Comparison of ENCODE assay signal across 8 cellular contexts in the genomic region with DNA sequence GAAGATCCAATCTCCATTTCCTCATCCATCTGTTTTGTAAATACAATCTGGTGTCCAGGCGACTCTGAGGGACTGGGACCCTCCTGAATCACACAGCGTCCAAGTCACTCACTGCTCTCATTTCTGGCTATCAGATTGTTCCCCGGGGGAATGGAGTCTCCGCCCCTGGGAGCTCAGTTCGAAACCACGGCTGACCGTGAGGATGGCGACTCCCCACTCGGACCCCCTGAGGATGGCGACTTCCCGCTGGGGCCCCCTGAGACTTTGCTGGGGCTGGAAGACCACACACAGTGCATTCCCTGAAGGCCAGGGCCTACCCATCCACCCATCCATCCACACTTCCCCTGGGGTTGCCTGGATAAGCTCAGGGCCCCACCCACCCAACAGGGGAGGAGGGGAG.
DNase-seq lines count a peak whose midpoint lies in the region; ATAC-seq, FAIRE-seq and TF ChIP-seq lines count a peak whose summit lies in the region.
"Not testable (repeated sequence)": the region's sequence is repeated elsewhere in the genome, so short reads cannot be mapped to it uniquely, and the experiment has no call there.

No MANE protein-coding gene starts in this region.

- not testable (repeated sequence) for H3K36me3 ChIP-seq in HEK293 (ENCODE audit: control insufficient read depth in 2 of 2, insufficient read depth in 1 of 2, low read length in 2 of 2); OCI-LY1 (ENCODE audit: insufficient read depth, low read length); kidney (ENCODE audit: control insufficient read depth in 1 of 2, insufficient read depth in 2 of 2, low read length in 2 of 2); smooth muscle cell (ENCODE audit: low read depth)
- H3K36me3 ChIP-seq in K562 (ENCODE audit: control insufficient read depth, insufficient read depth, low read length): peaks cover 21% of the 10 kb centered on the region; the same call in 2 of the 3 replicates

- peak overlapping the region; percentile 34; the same call in 1 of the 2 replicates for H3K4me2 ChIP-seq in OCI-LY1 (ENCODE audit: low read length)
- H3K4me2 ChIP-seq in K562 (ENCODE audit: insufficient read depth, low read length); smooth muscle cell: not testable (repeated sequence)

- not testable (repeated sequence) for TF ChIP-seq CTCF in Calu3 (IDR thresholded peaks at IDR 0.05; ENCODE audit: unreplicated experiment); HEK293 (tag by site-specific recombination; IDR thresholded peaks at IDR 0.05); OCI-LY1 (IDR thresholded peaks at IDR 0.05; ENCODE audit: low read length); WTC11 (IDR thresholded peaks at IDR 0.05); K562 (IDR thresholded peaks at IDR 0.05 in 2 of 3, conservative IDR thresholded peaks at IDR 0.05 in 1 of 3; ENCODE audit: insufficient read depth in 2 of 3, low read depth in 1 of 3, low read length in 3 of 3); glutamatergic neuron (IDR thresholded peaks at IDR 0.05; ENCODE audit: partially characterized antibody, unreplicated experiment); kidney (IDR thresholded peaks at IDR 0.05; ENCODE audit: borderline replicate concordance, extremely low read depth, insufficient read depth); smooth muscle cell (IDR thresholded peaks at IDR 0.05; ENCODE audit: borderline replicate concordance, insufficient read depth, poor library complexity, severe bottlenecking)

- H3K27me3 Mint-ChIP-seq in Calu3 (ENCODE audit: unreplicated experiment); WTC11 (ENCODE audit: low read depth); glutamatergic neuron (ENCODE audit: unreplicated experiment): not testable (repeated sequence)

- H3K9me3 ChIP-seq in HEK293 (ENCODE audit: control insufficient read depth, insufficient read depth, low read depth, low read length); OCI-LY1 (ENCODE audit: low read length); K562 (replicated peaks; ENCODE audit: control insufficient read depth, insufficient read depth, low read depth, low read length); kidney (ENCODE audit: control insufficient read depth in 1 of 2, low read length in 2 of 2); smooth muscle cell (replicated peaks; ENCODE audit: low read depth): not testable (repeated sequence)

- H4K20me1 ChIP-seq in OCI-LY1 (ENCODE audit: insufficient read depth, low read length); K562 (replicated peaks; ENCODE audit: control insufficient read depth, insufficient read depth, low read length): not testable (repeated sequence)
- peaks cover 14% of the 10 kb centered on the region for H4K20me1 ChIP-seq in smooth muscle cell (ENCODE audit: low read depth)

- not testable (repeated sequence) for H2AFZ ChIP-seq in OCI-LY1 (ENCODE audit: low read length); K562 (ENCODE audit: low read depth, low read length); smooth muscle cell (ENCODE audit: low read depth)

- in situ Hi-C loops in K562 (cut with MboI): not testable (repeated sequence)

- H3K4me1 ChIP-seq in HEK293 (ENCODE audit: control insufficient read depth, insufficient read depth, low read length); kidney (ENCODE audit: control insufficient read depth in 1 of 2, insufficient read depth in 1 of 2, low read depth in 1 of 2, low read length in 2 of 2); smooth muscle cell (ENCODE audit: low read depth): not testable (repeated sequence)
- H3K4me1 ChIP-seq in OCI-LY1 (ENCODE audit: insufficient read depth, low read length, severe bottlenecking) (peaks cover 70% of the 10 kb centered on the region), K562 (replicated peaks in 1 of 2; ENCODE audit: control insufficient read depth in 2 of 2, insufficient read depth in 2 of 2, low read length in 2 of 2) (peaks cover 5 to 16% of the 10 kb centered on the region in 2 experiments; a peak in 4 of 5 replicates)

- not testable (repeated sequence) for H3F3A ChIP-seq in OCI-LY1 (ENCODE audit: insufficient read depth, low read length); smooth muscle cell (ENCODE audit: low read depth)

- DNase-seq in Calu3; smooth muscle cell (lab: John Stamatoyannopoulos, UW; ENCODE audit: unreplicated experiment): not testable (repeated sequence)
- peak; percentile 12 for DNase-seq in WTC11 (ENCODE audit: low spot score)
- peak; percentile 2 to 18 (median 5) for DNase-seq in K562 (ENCODE audit: extremely low read depth in 1 of 4, low spot score in 3 of 4)
- DNase-seq in glutamatergic neuron: peak; percentile 17
- DNase-seq in kidney: peak; percentile 66

- H3K79me2 ChIP-seq in OCI-LY1 (ENCODE audit: insufficient read depth, low read length): not testable (repeated sequence)
- peaks cover 74% of the 10 kb centered on the region for H3K79me2 ChIP-seq in K562 (ENCODE audit: control insufficient read depth, insufficient read depth, low read length)
- H3K79me2 ChIP-seq in smooth muscle cell (ENCODE audit: low read depth): peaks cover 21% of the 10 kb centered on the region

- POLR2A ChIA-PET in HEK293 (lab: Yijun Ruan, JAX); WTC11 (lab: Charles Lee); K562 (lab: Yijun Ruan, JAX): not testable (repeated sequence)

- ATAC-seq in WTC11 (peak; percentile 24), K562 (peak; percentile 39)

- peaks cover 42% of the 10 kb centered on the region for H3K36me3 Mint-ChIP-seq in Calu3 (ENCODE audit: insufficient read depth, unreplicated experiment)
- H3K36me3 Mint-ChIP-seq in WTC11; glutamatergic neuron (ENCODE audit: unreplicated experiment): not testable (repeated sequence)

- H3K4me3 Mint-ChIP-seq in Calu3 (ENCODE audit: low read depth, unreplicated experiment); WTC11; glutamatergic neuron (ENCODE audit: unreplicated experiment): not testable (repeated sequence)

- H3K9me2 ChIP-seq in OCI-LY1 (ENCODE audit: low read depth, low read length): not testable (repeated sequence)

- CTCF ChIA-PET in Calu3 (lab: Charles Lee); HEK293 (lab: Yijun Ruan, JAX); K562 (lab: Yijun Ruan, JAX; ENCODE audit: low intra/inter-chr PET ratio): not testable (repeated sequence)
- CTCF ChIA-PET in WTC11 (lab: Charles Lee): interaction anchor here (0.6 kb wide), 1 partner anchor 513 kb away, joined by 6 read pairs; no protein-coding TSS in a partner anchor

- peak overlapping the region; percentile 39 for H3K27ac Mint-ChIP-seq in Calu3 (ENCODE audit: unreplicated experiment)
- not testable (repeated sequence) for H3K27ac Mint-ChIP-seq in WTC11; glutamatergic neuron (ENCODE audit: unreplicated experiment)

- not testable (repeated sequence) for BruUV-seq in Calu3 (replicated peaks; lab: Mats Ljungman, UMichigan); K562 (replicated peaks; lab: Mats Ljungman, UMichigan)

- not testable (repeated sequence) for H3K9me1 ChIP-seq in K562 (ENCODE audit: control insufficient read depth, insufficient read depth, low read length)

- TF ChIP-seq POLR2A in K562 (conservative IDR thresholded peaks at IDR 0.05): not testable (repeated sequence)

- H3K4me3 ChIP-seq in HEK293 (ENCODE audit: low read depth, low read length); OCI-LY1 (ENCODE audit: low read depth, low read length, poor library complexity, severe bottlenecking); K562; kidney (ENCODE audit: low read length in 2 of 2); smooth muscle cell: not testable (repeated sequence)

- not testable (repeated sequence) for H3K9me3 Mint-ChIP-seq in Calu3 (ENCODE audit: low read depth, unreplicated experiment); WTC11; glutamatergic neuron (ENCODE audit: unreplicated experiment)

- H3K9ac ChIP-seq in OCI-LY1 (ENCODE audit: low read length) (peak overlapping the region; percentile 51; the same call in 1 of the 2 replicates), smooth muscle cell (ENCODE audit: low read depth) (peak overlapping the region; percentile 83)
- H3K9ac ChIP-seq in K562 (ENCODE audit: insufficient read depth in 1 of 2, low read depth in 2 of 2, low read length in 2 of 2); kidney (ENCODE audit: low read length in 2 of 2): not testable (repeated sequence)

- peak; percentile 35 for FAIRE-seq in K562 (lab: Jason Lieb, UNC)
- not testable (repeated sequence) for FAIRE-seq in kidney (lab: Jason Lieb, UNC)

- H3K27ac ChIP-seq in HEK293 (ENCODE audit: extremely low read depth, low read depth, low read length); K562 (ENCODE audit: extremely low read depth, low read depth, low read length); kidney (ENCODE audit: low read depth in 2 of 2, low read length in 2 of 2): not testable (repeated sequence)
- peak overlapping the region; percentile 94 for H3K27ac ChIP-seq in OCI-LY1 (ENCODE audit: low read depth, low read length, poor library complexity, severe bottlenecking)
- H3K27ac ChIP-seq in smooth muscle cell (ENCODE audit: low read depth): peak overlapping the region; percentile 97

- not testable (repeated sequence) for TF ChIP-seq EP300 in K562 (IDR thresholded peaks at IDR 0.05; ENCODE audit: low read length)

- H3K4me1 Mint-ChIP-seq in Calu3 (ENCODE audit: low read depth, unreplicated experiment); WTC11; glutamatergic neuron (ENCODE audit: low read depth, unreplicated experiment): not testable (repeated sequence)

- WGBS in K562 (ENCODE audit: insufficient coverage, low coverage, missing lambda C conversion rate): 33% methylated on average over 3 of the region's 11 CpGs
- 27% methylated on average over 11 of the region's 11 CpGs for WGBS in smooth muscle cell (ENCODE audit: low lambda C conversion rate)

- H3K27me3 ChIP-seq in OCI-LY1 (ENCODE audit: insufficient read depth, low read length); K562 (ENCODE audit: control insufficient read depth in 2 of 2, insufficient read depth in 2 of 2, low read length in 2 of 2); smooth muscle cell (ENCODE audit: low read depth): not testable (repeated sequence)

- not testable (repeated sequence) for TF ChIP-seq RAD21 in K562 (CRISPR knock-in tag; conservative IDR thresholded peaks at IDR 0.05 in 1 of 2, IDR thresholded peaks at IDR 0.05 in 1 of 2)

- intact Hi-C loops in Calu3 (cut with micrococcal nuclease; ENCODE audit: unreplicated experiment): loop anchor here (10.0 kb wide), 1 partner anchor 184 kb away; no protein-coding TSS in a partner anchor
- intact Hi-C loops in K562 (cut with micrococcal nuclease); kidney (cut with DNase I): not testable (repeated sequence)
